Comparison of ENCODE assay signal across 30 cellular contexts in genomic region chr20:37584238-37584807, GRCh38.
"Had no signal": no experiment of that assay in that cellular context is flagged by ENCODE, and none has a peak within 500 bp of the region (broad histone marks: within the 10 kb centered on the region; RNA-seq: fewer than 3 reads in every experiment).

No MANE protein-coding gene starts in this region.

- ATAC-seq: activated CD4-positive, alpha-beta T cell treated with anti-CD3 and anti-CD28 coated beads for 36 hours; gastrocnemius medialis; mucosa of descending colon; pancreas; stimulated activated memory B cell treated with anti-CD40 and anti-IgM and Interleukin-4, amounts not matched to agents 10 μg/mL and 1 μg/mL and 100 μg/mL, for 72 hours; stimulated activated naive CD8-positive, alpha-beta T cell treated with anti-CD3 and anti-CD28 coated beads, Interleukin-15, amount 100 ng/mL, for 72 hours had no signal

- H3K36me3 ChIP-seq: colonic mucosa, gastrocnemius medialis, left ventricle myocardium inferior, pancreas, prostate gland, sigmoid colon had no signal

- H3K9me3 ChIP-seq: colonic mucosa, gastrocnemius medialis, mucosa of descending colon, pancreas, prostate gland had no signal

- FAIRE-seq: islet of Langerhans, pancreas, TTC549 had no signal

- H3K27ac ChIP-seq: colonic mucosa, gastrocnemius medialis, left ventricle myocardium inferior, pancreas, prostate gland, sigmoid colon had no signal

- H3K36me3 Mint-ChIP-seq: activated naive CD8-positive, alpha-beta T cell had no signal

- DNase-seq: activated B cell treated with CpG ODN at 0.5 μM for 24 hours; activated CD4-positive, alpha-beta T cell treated with anti-CD3 and anti-CD28 coated beads for 36 hours; activated CD4-positive, alpha-beta T cell treated with anti-CD3 and anti-CD28 coated beads, Interleukin-2, amount 50 U/mL, for 4 hours; activated effector memory CD4-positive, alpha-beta T cell treated with Interleukin-2 at 50 U/mL for 16 hours; activated naive CD4-positive, alpha-beta T cell treated with Interleukin-2 at 50 U/mL for 16 hours; activated T-cell treated with anti-CD3 and anti-CD28 coated beads for 4 hours; anterior cingulate cortex; cerebellar nuclear complex; colonic mucosa; effector memory CD4-positive, alpha-beta T cell; erythroblast; gastrocnemius medialis; glutamatergic neuron; left ventricle myocardium inferior; mucosa of descending colon; nephron progenitor cell; nucleus accumbens; pancreas; sigmoid colon; stimulated activated CD4-positive, alpha-beta T cell treated with anti-CD3 and anti-CD28 coated beads, Interleukin-1b, Interleukin-23, amount 100 ng/mL, for 48 hours; stimulated activated CD4-positive, alpha-beta T cell treated with anti-CD3 and anti-CD28 coated beads, Interleukin-4, amount 100 ng/mL, for 4 hours; stimulated activated CD8-positive, alpha-beta memory T cell treated with anti-CD3 and anti-CD28 coated beads, Interleukin-4, amount 100 ng/mL, for 48 hours; stimulated activated naive CD8-positive, alpha-beta T cell treated with anti-CD3 and anti-CD28 coated beads, Interleukin-15, amount 100 ng/mL, for 72 hours; substantia nigra had no signal

- H3K4me2 ChIP-seq: smooth muscle cell had no signal

- H3K4me1 ChIP-seq: colonic mucosa, gastrocnemius medialis, left ventricle myocardium inferior, pancreas, prostate gland, sigmoid colon had no signal

- H3K4me3 ChIP-seq: colonic mucosa, gastrocnemius medialis, left ventricle myocardium inferior, mucosa of descending colon, pancreas, prostate gland, sigmoid colon, smooth muscle cell had no signal

- H3K27me3 ChIP-seq: colonic mucosa had no signal

- H3K27ac Mint-ChIP-seq: activated B cell treated with CpG ODN at 0.5 μM for 24 hours; activated CD4-positive, alpha-beta T cell treated with anti-CD3 and anti-CD28 coated beads for 36 hours; activated naive CD8-positive, alpha-beta T cell; nephron progenitor cell; stimulated activated memory B cell treated with anti-CD40 and anti-IgM and Interleukin-4, amounts not matched to agents 10 μg/mL and 1 μg/mL and 100 μg/mL, for 72 hours; stimulated activated naive CD8-positive, alpha-beta T cell treated with anti-CD3 and anti-CD28 coated beads, Interleukin-15, amount 100 ng/mL, for 72 hours had no signal

- H3K4me3 Mint-ChIP-seq: activated B cell treated with CpG ODN at 0.5 μM for 24 hours; activated CD4-positive, alpha-beta T cell treated with anti-CD3 and anti-CD28 coated beads for 36 hours; activated naive CD8-positive, alpha-beta T cell; nephron progenitor cell; stimulated activated memory B cell treated with anti-CD40 and anti-IgM and Interleukin-4, amounts not matched to agents 10 μg/mL and 1 μg/mL and 100 μg/mL, for 72 hours; stimulated activated naive CD8-positive, alpha-beta T cell treated with anti-CD3 and anti-CD28 coated beads, Interleukin-15, amount 100 ng/mL, for 72 hours had no signal

- H3K4me1 Mint-ChIP-seq: activated B cell treated with CpG ODN at 0.5 μM for 24 hours; activated CD4-positive, alpha-beta T cell treated with anti-CD3 and anti-CD28 coated beads for 36 hours; stimulated activated memory B cell treated with anti-CD40 and anti-IgM and Interleukin-4, amounts not matched to agents 10 μg/mL and 1 μg/mL and 100 μg/mL, for 72 hours; stimulated activated naive CD8-positive, alpha-beta T cell treated with anti-CD3 and anti-CD28 coated beads, Interleukin-15, amount 100 ng/mL, for 72 hours had no signal
